Comparison of ENCODE assay signal across 31 cellular contexts in the genomic region with DNA sequence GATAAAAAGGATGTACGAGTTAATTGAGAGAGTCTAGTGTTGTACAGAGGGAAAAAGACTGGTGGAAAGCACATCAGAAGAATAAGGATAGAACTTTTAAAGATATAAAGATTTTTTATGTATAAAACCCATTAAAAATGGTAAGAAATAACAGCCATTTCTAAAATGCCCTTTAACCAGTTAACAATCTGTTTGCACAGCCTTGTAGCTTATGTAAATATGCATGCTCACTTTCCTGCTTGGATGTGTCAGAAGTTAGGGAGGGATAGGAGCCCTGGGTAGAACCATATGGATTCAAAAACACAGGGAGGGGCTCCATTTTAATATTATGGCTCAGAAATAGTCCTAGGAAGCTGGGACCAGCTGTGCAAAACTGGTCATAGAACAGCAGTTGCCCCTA.
"Had no signal": no experiment of that assay in that cellular context is flagged by ENCODE, and none has a peak within 500 bp of the region (broad histone marks: within the 10 kb centered on the region; RNA-seq: fewer than 3 reads in every experiment).

No MANE protein-coding gene starts in this region.

- H3K27ac ChIP-seq: adrenal gland, cardiac muscle cell, gastroesophageal sphincter, left ventricle myocardium inferior, suprapubic skin, tibial artery, WERI-Rb-1 had no signal

- ATAC-seq: activated CD4-positive, CD25-positive, alpha-beta regulatory T cell treated with anti-CD3 and anti-CD28 coated beads, Interleukin-2, amount 50 U/mL, for 24 hours; effector memory CD8-positive, alpha-beta T cell; gastroesophageal sphincter; naive thymus-derived CD8-positive, alpha-beta T cell; pancreas; stimulated activated naive B cell treated with anti-CD40 and anti-IgM and Interleukin-4, amounts not matched to agents 10 μg/mL and 1 μg/mL and 100 μg/mL, for 72 hours had no signal

- DNase-seq: activated CD4-positive, alpha-beta memory T cell treated with anti-CD3 and anti-CD28 coated beads for 36 hours; activated CD4-positive, alpha-beta T cell treated with anti-CD3 and anti-CD28 coated beads for 48 hours; activated CD8-positive, alpha-beta memory T cell treated with anti-CD3 and anti-CD28 coated beads, Interleukin-2, amount 50 U/mL, for 4 hours; activated effector memory CD4-positive, alpha-beta T cell treated with anti-CD3 and anti-CD28 coated beads, Interleukin-2, amount 50 U/mL, for 16 hours; activated naive CD4-positive, alpha-beta T cell treated with anti-CD3 and anti-CD28 coated beads for 36 hours; activated naive CD8-positive, alpha-beta T cell treated with anti-CD3 and anti-CD28 coated beads for 36 hours; activated T-cell treated with anti-CD3 and anti-CD28 coated beads, Interleukin-2, amount 50 U/mL, for 1 hour; adrenal gland; aorta; cortex of kidney; effector memory CD8-positive, alpha-beta T cell; erythroblast; head of caudate nucleus; hypothalamus; kidney glomerular epithelial cell; left ventricle myocardium inferior; naive thymus-derived CD8-positive, alpha-beta T cell; nucleus accumbens; pancreas; retina; stimulated activated CD4-positive, alpha-beta T cell treated with anti-CD3 and anti-CD28 coated beads, Interleukin-15, amount 100 ng/mL, for 24 hours; stimulated activated CD4-positive, alpha-beta T cell treated with anti-CD3 and anti-CD28 coated beads, Interleukin-2, amount 100 ng/mL, for 24 hours; stimulated activated naive B cell treated with anti-CD40 and anti-IgM and Interleukin-4, amounts not matched to agents 10 μg/mL and 1 μg/mL and 100 μg/mL, for 72 hours; T-helper 1 cell; tibial artery; WERI-Rb-1 had no signal

- H3K36me3 ChIP-seq: adrenal gland, cardiac muscle cell, gastroesophageal sphincter, left ventricle myocardium inferior, pancreas, prostate gland, suprapubic skin, tibial artery had no signal

- H3K27me3 ChIP-seq: adrenal gland, gastroesophageal sphincter, pancreas, suprapubic skin, tibial artery had no signal

- H3K9me3 ChIP-seq: adrenal gland, gastroesophageal sphincter, left ventricle myocardium inferior, pancreas, prostate gland, suprapubic skin, tibial artery had no signal

- H3K4me3 ChIP-seq: adrenal gland, cardiac muscle cell, gastroesophageal sphincter, left ventricle myocardium inferior, pancreas, prostate gland, suprapubic skin, tibial artery had no signal
